ENCODE assay signal across 8 cellular contexts in genomic region chr19:28665748-28666147, GRCh38.
"Had no signal": no experiment of that assay in that cellular context is flagged by ENCODE, and none has a peak within 500 bp of the region (broad histone marks: within the 10 kb centered on the region; RNA-seq: fewer than 3 reads in every experiment).

No MANE protein-coding gene starts in this region.

- H3K9me3 ChIP-seq: HAP-1 had no signal

- H2AFZ ChIP-seq: GM23248 had no signal

- H3K4me3 ChIP-seq: GM23248, HAP-1 had no signal

- H3K36me3 ChIP-seq: HAP-1 had no signal

- DNase-seq: GM23248, GOT3, H7, HFFc6, KG1 had no signal

- H3K4me1 ChIP-seq: HAP-1 had no signal

- H3K27ac ChIP-seq: GM23248, HL-60 had no signal

- H3K9ac ChIP-seq: GM23248 had no signal

- ATAC-seq: HCT116 had no signal
